ENCODE assay signal across 10 cellular contexts in the genomic region with DNA sequence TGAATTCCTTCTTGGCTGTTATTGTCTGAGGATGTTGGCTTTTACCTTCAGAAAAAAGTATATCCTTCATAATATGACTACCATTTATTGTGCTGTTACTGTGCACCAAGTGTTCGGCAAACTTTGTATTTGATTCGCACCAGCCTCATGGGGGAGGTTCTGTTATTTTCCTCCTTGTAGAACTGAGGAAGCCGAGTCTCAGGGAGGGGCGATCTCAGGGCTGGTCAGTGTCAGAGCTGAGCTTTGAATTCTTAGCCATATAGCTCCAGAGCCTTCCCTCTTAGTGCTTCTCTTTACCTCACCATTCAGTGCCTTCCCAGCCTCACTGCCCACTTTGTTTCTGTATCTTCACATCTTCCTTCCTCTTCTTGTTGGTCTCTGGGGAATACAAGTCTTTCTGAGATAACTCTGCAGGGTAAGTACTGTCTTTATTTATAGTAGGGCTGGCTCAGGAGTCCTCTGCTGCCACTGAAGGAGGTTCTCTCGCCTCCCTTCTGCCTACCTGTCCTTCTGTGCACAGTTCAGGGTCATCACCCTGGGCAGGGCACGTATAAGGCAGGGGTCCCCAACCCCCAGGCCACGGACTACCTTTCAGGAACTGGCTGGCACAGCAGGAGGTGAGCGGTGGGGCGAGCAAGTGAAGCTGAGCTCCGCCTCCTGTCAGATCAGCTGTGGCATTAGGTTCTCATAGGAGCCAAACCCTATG. TPM values are rescaled to one million over a fixed set of nuclear protein-coding genes. Genes with fewer than 3 reads are reported as not detected.
DNase-seq lines count a peak whose midpoint lies in the region; ATAC-seq and TF ChIP-seq lines count a peak whose summit lies in the region.
"Had no signal": no experiment of that assay in that cellular context is flagged by ENCODE, and none has a peak within 500 bp of the region (broad histone marks: within the 10 kb centered on the region; RNA-seq: fewer than 3 reads in every experiment).

No MANE protein-coding gene starts in this region.

- H3K4me3 Mint-ChIP-seq in naive thymus-derived CD4-positive, alpha-beta T cell, result no peak overlapping the region

- H3K4me1 Mint-ChIP-seq in naive thymus-derived CD4-positive, alpha-beta T cell, result peaks cover 14 to 58% (median 33%) of the 10 kb centered on the region in 7 donors

- H3K9me3 Mint-ChIP-seq in naive thymus-derived CD4-positive, alpha-beta T cell, result peaks cover 0 to 1% (median 0%) of the 10 kb centered on the region in 11 donors

- DNase-seq in naive thymus-derived CD4-positive, alpha-beta T cell, result no peak
- DNase-seq in breast epithelium (ENCODE audit: low spot score in 2 of 2), result no peak
- no peak for DNase-seq in HAP-1 (ENCODE audit: low spot score in 2 of 2)
- DNase-seq: NK-92 treated with Interleukin-12 subunit alpha and Interleukin-12 subunit beta, amount 100 ng/mL, for 24 hours; stimulated activated CD4-positive, alpha-beta T cell treated with anti-CD3 and anti-CD28 coated beads, Interleukin-2, amount 100 ng/mL, for 24 hours had no signal

- H3K9me3 ChIP-seq in naive thymus-derived CD4-positive, alpha-beta T cell (ENCODE audit: control insufficient read depth in 2 of 3, low read length in 3 of 3), result no peaks in the 10 kb centered on the region
- H3K9me3 ChIP-seq in breast epithelium, result no peaks in the 10 kb centered on the region
- no peaks in the 10 kb centered on the region for H3K9me3 ChIP-seq in HAP-1
- H3K9me3 ChIP-seq: vagina had no signal

- H3K4me1 ChIP-seq in naive thymus-derived CD4-positive, alpha-beta T cell (ENCODE audit: control insufficient read depth in 2 of 2, insufficient read depth in 2 of 2, low read length in 2 of 2), result no peaks in the 10 kb centered on the region
- H3K4me1 ChIP-seq in breast epithelium (no peaks in the 10 kb centered on the region), HAP-1 (peaks cover 30% of the 10 kb centered on the region)

- no peaks in the 10 kb centered on the region for H3K27me3 ChIP-seq in naive thymus-derived CD4-positive, alpha-beta T cell (ENCODE audit: control insufficient read depth in 2 of 2, insufficient read depth in 2 of 2, low read length in 2 of 2)
- H3K27me3 ChIP-seq in breast epithelium (no peaks in the 10 kb centered on the region), HAP-1 (ENCODE audit: low read depth) (no peaks in the 10 kb centered on the region)
- H3K27me3 ChIP-seq: vagina had no signal

- no peaks in the 10 kb centered on the region for H3K27me3 Mint-ChIP-seq in naive thymus-derived CD4-positive, alpha-beta T cell

- TF ChIP-seq CTCF in breast epithelium (IDR thresholded peaks at IDR 0.05), result no peak

- no peak for TF ChIP-seq POLR2A in breast epithelium (IDR thresholded peaks at IDR 0.05)

- peaks cover 0 to 3% (median 0%) of the 10 kb centered on the region in 5 donors for H3K36me3 Mint-ChIP-seq in naive thymus-derived CD4-positive, alpha-beta T cell

- no peaks in the 10 kb centered on the region for H3K36me3 ChIP-seq in naive thymus-derived CD4-positive, alpha-beta T cell (ENCODE audit: control insufficient read depth in 2 of 3, insufficient read depth in 3 of 3, low read length in 3 of 3)
- H3K36me3 ChIP-seq in breast epithelium, result no peaks in the 10 kb centered on the region
- H3K36me3 ChIP-seq in HAP-1 (replicated peaks), result no peaks in the 10 kb centered on the region
- H3K36me3 ChIP-seq: vagina had no signal

- POLR2A ChIA-PET in naive thymus-derived CD4-positive, alpha-beta T cell (lab: Charles Lee), result no interaction called here

- intact Hi-C loops in naive thymus-derived CD4-positive, alpha-beta T cell (cut with micrococcal nuclease), result loop anchor here (5.0 kb wide), 2 partner anchors 42 to 267 kb away; no protein-coding TSS in a partner anchor
- intact Hi-C loops in breast epithelium (cut with DNase I; ENCODE audit: low total_unique reads), result no loop called here

- ATAC-seq in GM18907 (IDR thresholded peaks at IDR 0.05; ENCODE audit: unreplicated experiment), result peak; percentile 68
- peak; percentile 63 for ATAC-seq in GM21825 (IDR thresholded peaks at IDR 0.05; ENCODE audit: unreplicated experiment)
- peak; percentile 60 for ATAC-seq in HG03520 (IDR thresholded peaks at IDR 0.05; ENCODE audit: unreplicated experiment)
- peak; percentile 20 for ATAC-seq in naive thymus-derived CD4-positive, alpha-beta T cell
- no peak for ATAC-seq in esophagus mucosa

- H3K4me3 ChIP-seq in naive thymus-derived CD4-positive, alpha-beta T cell (ENCODE audit: low read length), result no peak overlapping the region
- H3K4me3 ChIP-seq in breast epithelium (no peak overlapping the region), HAP-1 (no peak overlapping the region)
- H3K4me3 ChIP-seq: vagina had no signal

- H3K27ac Mint-ChIP-seq in naive thymus-derived CD4-positive, alpha-beta T cell, result peak overlapping the region in 1 of 9 donors; percentile 28

- in situ Hi-C loops in HAP-1 (cut with MboI; ENCODE audit: low sequenced_read_pairs), result no loop called here

- no peak overlapping the region for H3K27ac ChIP-seq in naive thymus-derived CD4-positive, alpha-beta T cell (ENCODE audit: low read depth, low read length)
- H3K27ac ChIP-seq in breast epithelium, result no peak overlapping the region
- H3K27ac ChIP-seq: vagina had no signal

- CTCF ChIA-PET in naive thymus-derived CD4-positive, alpha-beta T cell (lab: Charles Lee), result interaction anchor here (1.5 kb wide), 1 partner anchor 166 kb away, joined by 3 read pairs; no protein-coding TSS in a partner anchor

RNA-seq across cellular contexts. Expression of gene GALNT10, which starts 48.4 kb away (rescaled TPM):
- 10 to 100 TPM; 16.1 to 56.4 (median 27.1) TPM for total RNA-seq in naive thymus-derived CD4-positive, alpha-beta T cell
- 1 to 10 TPM; 6.2 to 8.7 TPM for polyA plus RNA-seq in naive thymus-derived CD4-positive, alpha-beta T cell
- total RNA-seq in breast epithelium, result 10 to 100 TPM; 32.8 to 67.2 (median 34.1) TPM
- 6.7 TPM for total RNA-seq in esophagus mucosa
